19 cellular contexts compared by ENCODE assay signal in the genomic region with DNA sequence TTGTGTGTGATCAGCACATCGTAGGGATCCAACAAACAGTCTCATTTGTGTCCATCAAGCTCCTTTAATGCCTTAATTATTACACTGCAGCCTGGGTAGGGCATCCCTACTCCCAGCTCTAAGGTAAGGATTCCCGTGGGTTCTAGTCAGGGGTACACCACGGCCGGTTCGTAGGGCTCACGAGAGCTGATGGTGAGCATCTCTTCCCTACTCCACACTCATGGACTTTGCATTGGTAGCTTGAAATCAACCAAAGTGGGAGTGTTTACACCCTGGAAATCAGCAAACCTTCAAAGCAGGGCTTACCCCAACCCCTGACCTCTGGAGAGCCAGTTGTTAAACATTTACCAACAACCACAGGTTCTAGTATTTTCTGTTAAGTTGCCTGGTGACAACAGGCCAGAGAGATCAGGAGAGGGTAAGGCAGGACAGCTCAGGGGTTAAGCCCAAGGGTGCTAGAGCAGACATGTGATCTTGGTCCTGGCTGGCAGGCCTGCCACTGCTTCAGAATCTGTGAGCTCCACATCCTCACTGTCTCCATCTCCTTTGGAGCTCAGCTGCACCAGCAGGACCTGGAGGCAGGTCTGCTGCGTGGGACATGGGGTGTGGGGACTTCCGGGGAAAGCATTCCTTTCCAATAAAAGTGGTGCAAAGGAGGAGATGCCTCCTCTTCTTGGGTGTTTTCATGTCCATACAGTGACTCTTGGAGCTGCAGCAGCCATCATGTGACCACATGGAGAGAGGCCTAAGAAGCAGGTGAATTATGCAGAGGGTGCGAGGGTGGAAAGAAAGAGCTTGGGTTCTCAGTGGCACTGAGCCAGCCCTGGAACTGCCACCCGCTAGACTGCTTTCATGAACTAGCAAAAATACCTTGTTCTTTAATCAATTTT. TPM values are rescaled to one million over a fixed set of nuclear protein-coding genes. Genes with fewer than 3 reads are reported as not detected.
A peak's percentile ranks its signal among the peaks of the same experiment; 100 is the strongest.
DNase-seq lines count a peak whose midpoint lies in the region; ATAC-seq and TF ChIP-seq lines count a peak whose summit lies in the region.
"Had no signal": no experiment of that assay in that cellular context is flagged by ENCODE, and none has a peak within 500 bp of the region (broad histone marks: within the 10 kb centered on the region; RNA-seq: fewer than 3 reads in every experiment).

No MANE protein-coding gene starts in this region.

- H3K4me3 Mint-ChIP-seq in Caco-2 (ENCODE audit: unreplicated experiment): peak overlapping the region; percentile 49
- no peak overlapping the region for H3K4me3 Mint-ChIP-seq in WTC11
- H3K4me3 Mint-ChIP-seq: CD4-positive, CD25-positive, alpha-beta regulatory T cell; CD8-positive, alpha-beta memory T cell; HFFc6 had no signal

- no peaks in the 10 kb centered on the region for H3K27me3 Mint-ChIP-seq in Caco-2 (ENCODE audit: insufficient read depth, unreplicated experiment)
- H3K27me3 Mint-ChIP-seq in WTC11 (ENCODE audit: low read depth): peaks cover 12% of the 10 kb centered on the region

- H3K9me3 Mint-ChIP-seq in Caco-2 (ENCODE audit: unreplicated experiment): peaks cover 31% of the 10 kb centered on the region
- peaks cover 37% of the 10 kb centered on the region for H3K9me3 Mint-ChIP-seq in WTC11

- intact Hi-C loops in Caco-2 (cut with micrococcal nuclease; ENCODE audit: unreplicated experiment): no loop called here

- DNase-seq in Caco-2: peak; percentile 75 to 79
- DNase-seq in WTC11 (ENCODE audit: low spot score): no peak
- DNase-seq in left lobe of liver (ENCODE audit: low spot score): peak; percentile 78
- DNase-seq in renal cortical epithelial cell (ENCODE audit: low read depth): peak; percentile 43
- DNase-seq in stimulated activated CD4-positive, alpha-beta T cell treated with anti-CD3 and anti-CD28 coated beads, Interleukin-1b, Interleukin-23, amount 100 ng/mL, for 48 hours: no peak
- DNase-seq in COR-L47 (lab: John Stamatoyannopoulos, UW): no peak
- DNase-seq in HK-2 (ENCODE audit: unreplicated experiment): no peak
- DNase-seq: BE2C; C1 segment of cervical spinal cord; CD4-positive, CD25-positive, alpha-beta regulatory T cell; CD8-positive, alpha-beta memory T cell; DMS153; DMS79; GF-D8; GOT3; H7; HFFc6 had no signal

- ATAC-seq in WTC11: no peak
- ATAC-seq in left lobe of liver: peak; percentile 93
- ATAC-seq: GM12878, HCT116 had no signal

- H3K36me3 ChIP-seq in Caco-2 (ENCODE audit: control insufficient read depth, insufficient read depth, low read length): no peaks in the 10 kb centered on the region
- H3K36me3 ChIP-seq: BE2C had no signal

- POLR2A ChIA-PET in Caco-2 (lab: Charles Lee) (no interaction called here), WTC11 (lab: Charles Lee) (no interaction called here)

- no TSS peak for BruUV-seq in Caco-2 (replicated peaks; lab: Mats Ljungman, UMichigan)

- H3K36me3 Mint-ChIP-seq in Caco-2 (ENCODE audit: insufficient read depth, unreplicated experiment) (peaks cover 8% of the 10 kb centered on the region), WTC11 (peaks cover 15% of the 10 kb centered on the region)

- CTCF ChIA-PET in Caco-2 (lab: Charles Lee): interaction anchor here (1.1 to 1.5 kb wide), 4 partner anchors 42 to 112 kb away, joined by 3 to 7 read pairs (median 6); no protein-coding TSS in a partner anchor
- CTCF ChIA-PET in WTC11 (lab: Charles Lee): interaction anchor here (1.1 kb wide), 1 partner anchor 73 kb away, joined by 5 read pairs; a partner anchor contains a TSS

- H3K4me3 ChIP-seq in Caco-2 (ENCODE audit: low read depth, low read length): no peak overlapping the region
- H3K4me3 ChIP-seq: GM12878 had no signal

- H3K27ac Mint-ChIP-seq in Caco-2 (ENCODE audit: unreplicated experiment) (peak overlapping the region; percentile 87), WTC11 (no peak overlapping the region)
- H3K27ac Mint-ChIP-seq: CD8-positive, alpha-beta memory T cell; HFFc6 had no signal

- TF ChIP-seq CTCF in Caco-2 (IDR thresholded peaks at IDR 0.05; ENCODE audit: insufficient read depth in 1 of 2, low read depth in 1 of 2, low read length in 1 of 2, severe bottlenecking in 1 of 2, unreplicated experiment in 1 of 2) (no peak), WTC11 (IDR thresholded peaks at IDR 0.05) (no peak)

- H3K4me1 ChIP-seq in Caco-2: peaks cover 32% of the 10 kb centered on the region
- H3K4me1 ChIP-seq: BE2C had no signal

- peaks cover 19% of the 10 kb centered on the region for H3K9me3 ChIP-seq in Caco-2

- H3K27me3 ChIP-seq in Caco-2 (replicated peaks; ENCODE audit: control insufficient read depth, insufficient read depth, low read length): no peaks in the 10 kb centered on the region
- H3K27me3 ChIP-seq: BE2C had no signal

- H3K4me1 Mint-ChIP-seq in Caco-2 (ENCODE audit: low read depth, unreplicated experiment) (peaks cover 30% of the 10 kb centered on the region), WTC11 (no peaks in the 10 kb centered on the region)
- H3K4me1 Mint-ChIP-seq: CD4-positive, CD25-positive, alpha-beta regulatory T cell; CD8-positive, alpha-beta memory T cell had no signal

TF ChIP-seq in WTC11, 78 proteins besides CTCF, POLR2A, EP300 and RAD21:
- TF ChIP-seq TEAD4 (CRISPR knock-in tag; IDR thresholded peaks at IDR 0.05): no peak
- TF ChIP-seq GABPB1 (CRISPR knock-in tag; IDR thresholded peaks at IDR 0.05): peak; percentile 70
- TF ChIP-seq KAT7 (CRISPR knock-in tag; IDR thresholded peaks at IDR 0.05; ENCODE audit: borderline replicate concordance): no peak
- no peak for TF ChIP-seq OVOL2 (CRISPR knock-in tag; IDR thresholded peaks at IDR 0.05; ENCODE audit: borderline replicate concordance)
- TF ChIP-seq, protein P1, sequence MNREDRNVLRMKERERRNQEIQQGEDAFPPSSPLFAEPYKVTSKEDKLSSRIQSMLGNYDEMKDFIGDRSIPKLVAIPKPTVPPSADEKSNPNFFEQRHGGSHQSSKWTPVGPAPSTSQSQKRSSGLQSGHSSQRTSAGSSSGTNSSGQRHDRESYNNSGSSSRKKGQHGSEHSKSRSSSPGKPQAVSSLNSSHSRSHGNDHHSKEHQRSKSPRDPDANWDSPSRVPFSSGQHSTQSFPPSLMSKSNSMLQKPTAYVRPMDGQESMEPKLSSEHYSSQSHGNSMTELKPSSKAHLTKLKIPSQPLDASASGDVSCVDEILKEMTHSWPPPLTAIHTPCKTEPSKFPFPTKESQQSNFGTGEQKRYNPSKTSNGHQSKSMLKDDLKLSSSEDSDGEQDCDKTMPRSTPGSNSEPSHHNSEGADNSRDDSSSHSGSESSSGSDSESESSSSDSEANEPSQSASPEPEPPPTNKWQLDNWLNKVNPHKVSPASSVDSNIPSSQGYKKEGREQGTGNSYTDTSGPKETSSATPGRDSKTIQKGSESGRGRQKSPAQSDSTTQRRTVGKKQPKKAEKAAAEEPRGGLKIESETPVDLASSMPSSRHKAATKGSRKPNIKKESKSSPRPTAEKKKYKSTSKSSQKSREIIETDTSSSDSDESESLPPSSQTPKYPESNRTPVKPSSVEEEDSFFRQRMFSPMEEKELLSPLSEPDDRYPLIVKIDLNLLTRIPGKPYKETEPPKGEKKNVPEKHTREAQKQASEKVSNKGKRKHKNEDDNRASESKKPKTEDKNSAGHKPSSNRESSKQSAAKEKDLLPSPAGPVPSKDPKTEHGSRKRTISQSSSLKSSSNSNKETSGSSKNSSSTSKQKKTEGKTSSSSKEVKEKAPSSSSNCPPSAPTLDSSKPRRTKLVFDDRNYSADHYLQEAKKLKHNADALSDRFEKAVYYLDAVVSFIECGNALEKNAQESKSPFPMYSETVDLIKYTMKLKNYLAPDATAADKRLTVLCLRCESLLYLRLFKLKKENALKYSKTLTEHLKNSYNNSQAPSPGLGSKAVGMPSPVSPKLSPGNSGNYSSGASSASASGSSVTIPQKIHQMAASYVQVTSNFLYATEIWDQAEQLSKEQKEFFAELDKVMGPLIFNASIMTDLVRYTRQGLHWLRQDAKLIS (CRISPR knock-in tag; IDR thresholded peaks at IDR 0.05; ENCODE audit: borderline replicate concordance): no peak
- TF ChIP-seq, protein P2, sequence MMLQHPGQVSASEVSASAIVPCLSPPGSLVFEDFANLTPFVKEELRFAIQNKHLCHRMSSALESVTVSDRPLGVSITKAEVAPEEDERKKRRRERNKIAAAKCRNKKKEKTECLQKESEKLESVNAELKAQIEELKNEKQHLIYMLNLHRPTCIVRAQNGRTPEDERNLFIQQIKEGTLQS (CRISPR knock-in tag; conservative IDR thresholded peaks at IDR 0.05): no peak
TF ChIP-seq in WTC11: peak in this region for 1.

RNA-seq across cellular contexts. Expression of a gene that starts 36.1 kb away (rescaled TPM):
- total RNA-seq in Caco-2 (2022): 33.1 and 34.0 TPM in 2 replicates
- 30.6 to 33.8 TPM (median 30.9 TPM) in 3 replicates for total RNA-seq in WTC11 (2021)
- 19.3 TPM for total RNA-seq in left lobe of liver
- 4.9 and 24.8 TPM in 2 replicates for total RNA-seq in renal cortical epithelial cell

Comparison
In these comparisons a context has a peak if more than half of its experiments do, and no peak if none do; other contexts are left out.
1. DNase-seq: peak in Caco-2 (2 of 2), left lobe of liver (single experiment) and renal cortical epithelial cell (single experiment); none in WTC11 (single experiment), stimulated activated CD4-positive, alpha-beta T cell treated with anti-CD3 and anti-CD28 coated beads, Interleukin-1b, Interleukin-23, amount 100 ng/mL, for 48 hours (single experiment), COR-L47 (single experiment) and HK-2 (single experiment).